In the genomic region with DNA sequence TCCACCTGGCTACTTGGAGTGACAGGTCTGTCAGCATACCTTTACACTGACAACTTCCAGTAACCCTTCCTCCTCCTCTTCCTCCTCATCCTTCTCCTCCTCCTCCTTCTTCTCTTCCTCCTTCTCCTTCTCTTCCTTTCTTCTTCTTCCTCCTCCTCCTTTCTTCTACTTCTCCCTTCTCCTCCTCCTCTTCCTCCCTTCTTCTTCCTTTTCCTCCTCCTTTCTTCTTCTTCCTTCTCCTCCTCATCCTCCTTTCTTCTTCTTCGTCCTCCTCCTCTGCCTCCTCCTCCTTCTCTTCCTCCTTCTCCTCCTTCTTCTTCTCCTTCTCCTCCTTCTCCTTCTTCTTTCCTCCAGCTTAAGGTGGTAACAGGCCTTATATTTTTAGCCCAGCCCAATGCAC, we compare ENCODE assay signal across 1 cellular context.
TF ChIP-seq lines count a peak whose summit lies in the region.

No MANE protein-coding gene starts in this region.

TF ChIP-seq in HEK293, 187 proteins besides CTCF, POLR2A, EP300 and RAD21 (continued from another document):
- TF ChIP-seq, protein P1, sequence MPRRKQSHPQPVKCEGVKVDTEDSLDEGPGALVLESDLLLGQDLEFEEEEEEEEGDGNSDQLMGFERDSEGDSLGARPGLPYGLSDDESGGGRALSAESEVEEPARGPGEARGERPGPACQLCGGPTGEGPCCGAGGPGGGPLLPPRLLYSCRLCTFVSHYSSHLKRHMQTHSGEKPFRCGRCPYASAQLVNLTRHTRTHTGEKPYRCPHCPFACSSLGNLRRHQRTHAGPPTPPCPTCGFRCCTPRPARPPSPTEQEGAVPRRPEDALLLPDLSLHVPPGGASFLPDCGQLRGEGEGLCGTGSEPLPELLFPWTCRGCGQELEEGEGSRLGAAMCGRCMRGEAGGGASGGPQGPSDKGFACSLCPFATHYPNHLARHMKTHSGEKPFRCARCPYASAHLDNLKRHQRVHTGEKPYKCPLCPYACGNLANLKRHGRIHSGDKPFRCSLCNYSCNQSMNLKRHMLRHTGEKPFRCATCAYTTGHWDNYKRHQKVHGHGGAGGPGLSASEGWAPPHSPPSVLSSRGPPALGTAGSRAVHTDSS (tag by site-specific recombination; IDR thresholded peaks at IDR 0.05): peak; percentile 61
